Comparison of ENCODE assay signal across 14 cellular contexts in genomic region chrX:9907645-9908387, GRCh38. TPM values are rescaled to one million over a fixed set of nuclear protein-coding genes. Genes with fewer than 3 reads are reported as not detected.
DNase-seq lines count a peak whose midpoint lies in the region; ATAC-seq and TF ChIP-seq lines count a peak whose summit lies in the region.
"Had no signal": no experiment of that assay in that cellular context is flagged by ENCODE, and none has a peak within 500 bp of the region (broad histone marks: within the 10 kb centered on the region; RNA-seq: fewer than 3 reads in every experiment).

No MANE protein-coding gene starts in this region.

- no peak overlapping the region for H3K9ac ChIP-seq in adipocyte (ENCODE audit: low read length)

- H3K36me3 Mint-ChIP-seq in MCF 10A (ENCODE audit: insufficient read depth, unreplicated experiment), result no peaks in the 10 kb centered on the region
- H3K36me3 Mint-ChIP-seq: brain; natural killer cell treated with Interleukin-12 subunit alpha and Interleukin-12 subunit beta and Interleukin-15 and Interleukin-18, amount 100 ng/mL, for 72 hours had no signal

- H3K4me1 Mint-ChIP-seq in MCF 10A (ENCODE audit: insufficient read depth, unreplicated experiment), result peaks cover 35% of the 10 kb centered on the region

- no TSS peak for BruUV-seq in MCF 10A (replicated peaks; lab: Mats Ljungman, UMichigan)

- no peak for ATAC-seq in HG03378 (IDR thresholded peaks at IDR 0.05; ENCODE audit: unreplicated experiment)
- no peak for ATAC-seq in GM19395 (IDR thresholded peaks at IDR 0.05; ENCODE audit: unreplicated experiment)
- ATAC-seq: activated T-cell treated with anti-CD3 and anti-CD28 coated beads, Interleukin-2, amount 50 U/mL, for 4 hours; natural killer cell treated with Interleukin-12 subunit alpha and Interleukin-12 subunit beta and Interleukin-15 and Interleukin-18, amount 100 ng/mL, for 72 hours had no signal

- TF ChIP-seq CTCF in MCF 10A (IDR thresholded peaks at IDR 0.05; ENCODE audit: unreplicated experiment) (no peak), breast epithelium (IDR thresholded peaks at IDR 0.05) (no peak), fibroblast of villous mesenchyme (IDR thresholded peaks at IDR 0.05; ENCODE audit: insufficient read depth, low read depth, low read length) (no peak)

- H3K27ac Mint-ChIP-seq in MCF 10A (ENCODE audit: low read depth, unreplicated experiment), result no peak overlapping the region
- H3K27ac Mint-ChIP-seq: natural killer cell treated with Interleukin-12 subunit alpha and Interleukin-12 subunit beta and Interleukin-15 and Interleukin-18, amount 100 ng/mL, for 72 hours had no signal

- H3K4me3 Mint-ChIP-seq in MCF 10A (ENCODE audit: unreplicated experiment), result no peak overlapping the region
- H3K4me3 Mint-ChIP-seq: activated T-cell treated with anti-CD3 and anti-CD28 coated beads, Interleukin-2, amount 50 U/mL, for 4 hours; brain; natural killer cell treated with Interleukin-12 subunit alpha and Interleukin-12 subunit beta and Interleukin-15 and Interleukin-18, amount 100 ng/mL, for 72 hours had no signal

- peak; percentile 85 for DNase-seq in MCF 10A (ENCODE audit: unreplicated experiment)
- no peak for DNase-seq in breast epithelium (ENCODE audit: low spot score in 2 of 2)
- peak; percentile 53 for DNase-seq in adipocyte (ENCODE audit: low read depth)
- DNase-seq in fibroblast of villous mesenchyme (ENCODE audit: low read depth), result peak; percentile 59
- DNase-seq in NCI-H1092 treated with DMSO at 0.1 percent for 48 hours (lab: John Stamatoyannopoulos, UW), result no peak
- DNase-seq in D341Med (ENCODE audit: low spot score), result no peak
- DNase-seq: activated T-cell treated with anti-CD3 and anti-CD28 coated beads, Interleukin-2, amount 50 U/mL, for 4 hours; NCI-H526 had no signal

- no peak overlapping the region for H3K4me3 ChIP-seq in breast epithelium
- H3K4me3 ChIP-seq in adipocyte (ENCODE audit: low read length), result no peak overlapping the region
- H3K4me3 ChIP-seq in fibroblast of villous mesenchyme (ENCODE audit: low read depth, low read length), result no peak overlapping the region
- H3K4me3 ChIP-seq: esophagus muscularis mucosa had no signal

- no peaks in the 10 kb centered on the region for H3K27me3 Mint-ChIP-seq in MCF 10A (ENCODE audit: insufficient read depth, unreplicated experiment)
- H3K27me3 Mint-ChIP-seq: brain had no signal

- no peaks in the 10 kb centered on the region for H3K4me1 ChIP-seq in breast epithelium
- H3K4me1 ChIP-seq in adipocyte (ENCODE audit: control insufficient read depth, insufficient read depth, low read length), result no peaks in the 10 kb centered on the region
- H3K4me1 ChIP-seq: esophagus muscularis mucosa had no signal

- peaks cover 0 to 8% of the 10 kb centered on the region in 2 donors for H3K27me3 ChIP-seq in breast epithelium
- H3K27me3 ChIP-seq in adipocyte (replicated peaks; ENCODE audit: control insufficient read depth, insufficient read depth, low read length), result peaks cover 6% of the 10 kb centered on the region
- H3K27me3 ChIP-seq: esophagus muscularis mucosa had no signal

- H3K9me3 Mint-ChIP-seq in MCF 10A (ENCODE audit: unreplicated experiment), result no peaks in the 10 kb centered on the region
- H3K9me3 Mint-ChIP-seq: activated T-cell treated with anti-CD3 and anti-CD28 coated beads, Interleukin-2, amount 50 U/mL, for 4 hours; natural killer cell treated with Interleukin-12 subunit alpha and Interleukin-12 subunit beta and Interleukin-15 and Interleukin-18, amount 100 ng/mL, for 72 hours had no signal

- H3K27ac ChIP-seq in breast epithelium, result no peak overlapping the region
- H3K27ac ChIP-seq: esophagus muscularis mucosa had no signal

- intact Hi-C loops in MCF 10A (cut with micrococcal nuclease), result no loop called here
- intact Hi-C loops in breast epithelium (cut with DNase I; ENCODE audit: low total_unique reads), result no loop called here

- no peak for TF ChIP-seq POLR2A in breast epithelium (IDR thresholded peaks at IDR 0.05)

- POLR2A ChIA-PET in MCF 10A (lab: Yijun Ruan, JAX), result no interaction called here

- CTCF ChIA-PET in MCF 10A (lab: Yijun Ruan, JAX), result interaction anchor here (0.6 kb wide), 1 partner anchor 480 kb away, joined by 5 read pairs; no protein-coding TSS in a partner anchor

- H3K9me3 ChIP-seq in breast epithelium, result no peaks in the 10 kb centered on the region
- H3K9me3 ChIP-seq in adipocyte (ENCODE audit: control insufficient read depth, low read length), result no peaks in the 10 kb centered on the region
- H3K9me3 ChIP-seq: esophagus muscularis mucosa had no signal

- H3K36me3 ChIP-seq in breast epithelium, result no peaks in the 10 kb centered on the region
- H3K36me3 ChIP-seq in adipocyte (ENCODE audit: control insufficient read depth, insufficient read depth, low read length, severe bottlenecking), result no peaks in the 10 kb centered on the region
- H3K36me3 ChIP-seq: esophagus muscularis mucosa had no signal

RNA-seq across cellular contexts. Expression of gene CLDN34, which starts 59.3 kb away (rescaled TPM):
- not detected in 2 replicates for total RNA-seq in MCF 10A (2022)
- under 1 TPM in 1 of 3 donors, not detected in 2; 0.98 TPM for total RNA-seq in breast epithelium
- under 0.01 TPM in 1 of 2 replicates, not detected in the other for total RNA-seq in fibroblast of villous mesenchyme
- total RNA-seq: activated T-cell treated with anti-CD3 and anti-CD28 coated beads, Interleukin-2, amount 50 U/mL, for 4 hours; kidney epithelial cell; natural killer cell treated with Interleukin-12 subunit alpha and Interleukin-12 subunit beta and Interleukin-15 and Interleukin-18, amount 100 ng/mL, for 72 hours had no signal

Comparison
In these comparisons a context has a peak if more than half of its experiments do, and no peak if none do; other contexts are left out.
1. DNase-seq: peak in MCF 10A (single experiment), adipocyte (single experiment) and fibroblast of villous mesenchyme (single experiment); none in breast epithelium (0 of 2), NCI-H1092 treated with DMSO at 0.1 percent for 48 hours (single experiment) and D341Med (single experiment).